8 cellular contexts compared by ENCODE assay signal in genomic region chr17:78377858-78378224, GRCh38. TPM values are rescaled to one million over a fixed set of nuclear protein-coding genes. Genes with fewer than 3 reads are reported as not detected.
DNase-seq lines count a peak whose midpoint lies in the region; ATAC-seq and TF ChIP-seq lines count a peak whose summit lies in the region.

No MANE protein-coding gene starts in this region.

- H3K4me3 ChIP-seq in HAP-1 (peak overlapping the region; percentile 93), WERI-Rb-1 (ENCODE audit: low read depth, low read length) (peak overlapping the region; percentile 94), gastroesophageal sphincter (peak overlapping the region; percentile 90 to 91), skeletal muscle cell (ENCODE audit: low read depth, low read length) (peak overlapping the region; percentile 88)

- H3K27me3 ChIP-seq in HAP-1 (ENCODE audit: low read depth) = no peaks in the 10 kb centered on the region
- H3K27me3 ChIP-seq in WERI-Rb-1 (ENCODE audit: insufficient read depth, low read depth, severe bottlenecking) = no peaks in the 10 kb centered on the region
- H3K27me3 ChIP-seq in gastroesophageal sphincter = no peaks in the 10 kb centered on the region

- whole genome bisulfite sequencing in gastroesophageal sphincter (ENCODE audit: low coverage in 1 of 2), 2 donors = no CpG with 5 or more reads among the region's 14 CpGs

- peak overlapping the region; percentile 82 for H3K27ac ChIP-seq in WERI-Rb-1
- H3K27ac ChIP-seq in gastroesophageal sphincter = peak overlapping the region; percentile 79 to 94 (median 89)

- H3K36me3 ChIP-seq in HAP-1 (replicated peaks) (0 out of 2 replicates have a peak, but pooled peaks cover 4% of the 10 kb centered on the region), WERI-Rb-1 (peaks cover 18% of the 10 kb centered on the region), gastroesophageal sphincter (no peaks in the 10 kb centered on the region)

- H3K9me3 ChIP-seq in HAP-1 (no peaks in the 10 kb centered on the region; the same call in 1 of the 2 replicates), WERI-Rb-1 (ENCODE audit: severe bottlenecking) (no peaks in the 10 kb centered on the region), gastroesophageal sphincter (no peaks in the 10 kb centered on the region)

- H3K4me1 ChIP-seq in HAP-1 (peaks cover 4% of the 10 kb centered on the region; the same call in 1 of the 2 replicates), gastroesophageal sphincter (peaks cover 6 to 48% (median 18%) of the 10 kb centered on the region in 3 donors)

- no peak for TF ChIP-seq POLR2A in gastroesophageal sphincter (IDR thresholded peaks at IDR 0.05)

- no peak for TF ChIP-seq EP300 in gastroesophageal sphincter (IDR thresholded peaks at IDR 0.05)

- in situ Hi-C loops in HAP-1 (cut with MboI; ENCODE audit: low sequenced_read_pairs) = no loop called here

- no peak for DNase-seq in HAP-1 (ENCODE audit: low spot score in 2 of 2)
- peak; percentile 63 for DNase-seq in WERI-Rb-1
- DNase-seq in skeletal muscle cell (ENCODE audit: low read depth) = no peak
- DNase-seq in H4 (ENCODE audit: low spot score) = no peak
- no peak for DNase-seq in NOMO-1 treated with dmso at 0.1 percent for 144 hours (lab: John Stamatoyannopoulos, UW; ENCODE audit: unreplicated experiment)
- no peak for DNase-seq in activated CD4-positive, alpha-beta T cell treated with anti-CD3 and anti-CD28 coated beads for 48 hours

- ATAC-seq in gastroesophageal sphincter = no peak
- no peak for ATAC-seq in HG02642 (IDR thresholded peaks at IDR 0.05; ENCODE audit: poor library complexity, unreplicated experiment)

- TF ChIP-seq CTCF in WERI-Rb-1 (IDR thresholded peaks at IDR 0.05; ENCODE audit: low read depth, low read length) (no peak), gastroesophageal sphincter (IDR thresholded peaks at IDR 0.05) (no peak)

RNA-seq across cellular contexts. Expression of gene PGS1, which starts 0.6 kb away (rescaled TPM):
- 10 to 100 TPM; 24.1 to 53.0 (median 38.8) TPM for total RNA-seq in gastroesophageal sphincter
- total RNA-seq in H4 (2014; rRNA removed; shearing (Covaris generic)) = 20.4 and 27.5 TPM in 2 replicates

RNA-seq across cellular contexts. Expression of gene SOCS3, which starts 18.0 kb away (rescaled TPM):
- total RNA-seq in gastroesophageal sphincter = 100 to 1,000 TPM in 1 of 4 donors, 10 to 100 TPM in 3; 11.5 to 423 (median 38.2) TPM
- 29.2 and 43.0 TPM in 2 replicates for total RNA-seq in H4 (2014; rRNA removed; shearing (Covaris generic))
